In the genomic region with DNA sequence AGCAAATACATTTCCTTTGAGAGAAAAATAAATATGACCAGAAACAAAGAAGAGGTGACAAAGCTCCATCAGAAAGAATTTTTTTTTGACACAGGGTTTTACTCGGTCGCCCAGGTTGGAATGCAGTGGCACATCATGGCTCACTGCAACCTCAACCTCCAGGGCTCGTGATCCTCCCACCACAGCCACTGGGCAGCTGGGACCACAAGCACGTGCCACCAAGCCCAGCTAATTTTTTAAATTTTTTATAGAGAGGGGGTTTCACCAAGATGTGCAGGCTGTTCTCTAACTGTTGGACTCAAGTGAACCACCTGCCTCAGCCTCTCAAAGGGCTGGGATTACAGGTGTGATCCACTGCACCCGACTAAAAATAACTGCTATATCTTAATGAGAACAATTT, we compare ENCODE assay signal across 20 cellular contexts.
"Had no signal": no experiment of that assay in that cellular context is flagged by ENCODE, and none has a peak within 500 bp of the region (broad histone marks: within the 10 kb centered on the region; RNA-seq: fewer than 3 reads in every experiment).

No MANE protein-coding gene starts in this region.

- H3K27ac ChIP-seq: SJSA1, SK-N-MC had no signal

- H3K4me3 ChIP-seq: SJSA1, SK-N-MC had no signal

- H3K4me1 ChIP-seq: SJSA1 had no signal

- DNase-seq: KBM-7, MV-4-11, NCI-H1048, NCI-H1105, NCI-H1417, NCI-H1436 treated with DMSO at 0.1 percent for 48 hours, NCI-H1694, NCI-H187 treated with DMSO at 0.1 percent for 48 hours, NCI-H2029 treated with DMSO at 0.1 percent for 48 hours, NCI-H2171 treated with DMSO at 0.1 percent for 48 hours, NCI-H446, NCI-H510A, NCI-H524 treated with DMSO at 0.1 percent for 48 hours, NCI-H69, NCI-H774, Right ventricle myocardium superior, RPMI8226, SIG-M5 had no signal

- H3K27me3 ChIP-seq: SJSA1 had no signal

- H3K9me3 ChIP-seq: SJSA1 had no signal
